Comparison of ENCODE assay signal across 16 cellular contexts in the genomic region with DNA sequence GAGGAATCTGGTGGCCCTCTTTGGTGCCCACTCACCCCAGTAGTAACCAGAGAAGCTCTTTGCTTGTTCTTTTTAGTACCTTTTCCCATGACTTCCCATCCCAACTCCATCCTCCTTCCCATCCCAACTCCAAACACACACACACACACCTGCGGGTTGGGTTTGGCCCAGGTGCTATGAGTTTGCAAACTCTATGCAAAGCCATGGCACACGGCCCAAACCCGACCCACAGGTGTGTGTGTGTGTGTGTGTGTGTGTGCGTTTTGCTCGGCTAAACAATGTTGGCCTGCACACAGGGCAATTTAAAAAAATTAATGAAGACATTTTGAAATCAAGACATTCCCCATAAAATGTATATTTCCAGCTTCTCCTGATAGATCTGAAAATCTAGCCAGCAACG.
"Had no signal": no experiment of that assay in that cellular context is flagged by ENCODE, and none has a peak within 500 bp of the region (broad histone marks: within the 10 kb centered on the region; RNA-seq: fewer than 3 reads in every experiment).

No MANE protein-coding gene starts in this region.

- H3K4me3 Mint-ChIP-seq: activated naive CD8-positive, alpha-beta T cell treated with anti-CD3 and anti-CD28 coated beads for 36 hours; activated T-cell treated with anti-CD3 and anti-CD28 coated beads, Interleukin-2, amount 50 U/mL, for 72 hours; natural killer cell; stimulated activated naive CD8-positive, alpha-beta T cell treated with anti-CD3 and anti-CD28 coated beads, Interleukin-15, amount 100 ng/mL, for 72 hours; T-helper 1 cell treated with Interleukin-12 subunit alpha and Interleukin-12 subunit beta and Interleukin-4 antibody, amounts not matched to agents 30 μg/mL and 1 μg/mL, for 36 hours had no signal

- FAIRE-seq: islet of Langerhans had no signal

- H3K36me3 Mint-ChIP-seq: activated naive CD8-positive, alpha-beta T cell treated with anti-CD3 and anti-CD28 coated beads for 36 hours; natural killer cell had no signal

- H3K27ac Mint-ChIP-seq: activated naive CD8-positive, alpha-beta T cell treated with anti-CD3 and anti-CD28 coated beads for 36 hours; activated T-cell treated with anti-CD3 and anti-CD28 coated beads, Interleukin-2, amount 50 U/mL, for 72 hours; natural killer cell; T-helper 1 cell treated with Interleukin-12 subunit alpha and Interleukin-12 subunit beta and Interleukin-4 antibody, amounts not matched to agents 30 μg/mL and 1 μg/mL, for 36 hours had no signal

- H3K9me3 Mint-ChIP-seq: activated naive CD8-positive, alpha-beta T cell treated with anti-CD3 and anti-CD28 coated beads for 36 hours; activated T-cell treated with anti-CD3 and anti-CD28 coated beads, Interleukin-2, amount 50 U/mL, for 72 hours; natural killer cell; stimulated activated naive CD8-positive, alpha-beta T cell treated with anti-CD3 and anti-CD28 coated beads, Interleukin-15, amount 100 ng/mL, for 72 hours; T-helper 1 cell treated with Interleukin-12 subunit alpha and Interleukin-12 subunit beta and Interleukin-4 antibody, amounts not matched to agents 30 μg/mL and 1 μg/mL, for 36 hours had no signal

- H3K4me3 ChIP-seq: dorsolateral prefrontal cortex, lower lobe of right lung had no signal

- H3K36me3 ChIP-seq: lower lobe of right lung had no signal

- H3K27ac ChIP-seq: lower lobe of right lung had no signal

- DNase-seq: activated CD4-positive, alpha-beta T cell treated with anti-CD3 and anti-CD28 coated beads, Interleukin-2, amount 50 U/mL, for 1 hour; activated gamma-delta T cell treated with Interleukin-2 at 50 U/mL for 16 hours; activated naive CD8-positive, alpha-beta T cell treated with anti-CD3 and anti-CD28 coated beads for 36 hours; activated T-cell treated with anti-CD3 and anti-CD28 coated beads, Interleukin-2, amount 50 U/mL, for 72 hours; amniotic stem cell; caudate nucleus; left colon; lower lobe of right lung; natural killer cell; nucleus accumbens; retina; stimulated activated CD4-positive, alpha-beta T cell treated with anti-CD3 and anti-CD28 coated beads, Interleukin-2, amount 100 ng/mL, for 48 hours; stimulated activated naive CD8-positive, alpha-beta T cell treated with anti-CD3 and anti-CD28 coated beads, Interleukin-15, amount 100 ng/mL, for 72 hours had no signal

- H3K27me3 ChIP-seq: dorsolateral prefrontal cortex had no signal

- H3K27me3 Mint-ChIP-seq: stimulated activated naive CD8-positive, alpha-beta T cell treated with anti-CD3 and anti-CD28 coated beads, Interleukin-15, amount 100 ng/mL, for 72 hours had no signal

- H3K4me1 Mint-ChIP-seq: activated naive CD8-positive, alpha-beta T cell treated with anti-CD3 and anti-CD28 coated beads for 36 hours; stimulated activated naive CD8-positive, alpha-beta T cell treated with anti-CD3 and anti-CD28 coated beads, Interleukin-15, amount 100 ng/mL, for 72 hours had no signal

- H3K9me3 ChIP-seq: lower lobe of right lung had no signal
